ENCODE assay signal across 9 cellular contexts in genomic region chr20:38434310-38434741, GRCh38. TPM values are rescaled to one million over a fixed set of nuclear protein-coding genes. Genes with fewer than 3 reads are reported as not detected.
DNase-seq lines count a peak whose midpoint lies in the region; ATAC-seq, FAIRE-seq and TF ChIP-seq lines count a peak whose summit lies in the region.
"Had no signal": no experiment of that assay in that cellular context is flagged by ENCODE, and none has a peak within 500 bp of the region (broad histone marks: within the 10 kb centered on the region; RNA-seq: fewer than 3 reads in every experiment).

No MANE protein-coding gene starts in this region.

- no peak for FAIRE-seq in D721Med (lab: Jason Lieb, UNC)
- FAIRE-seq: G401.6 had no signal

- peaks cover 3% of the 10 kb centered on the region for H3K36me3 ChIP-seq in breast epithelium
- H3K36me3 ChIP-seq in stomach: peaks cover 41 to 47% (median 46%) of the 10 kb centered on the region in 4 donors

- peak; percentile 27 for ATAC-seq in left lobe of liver

- no peaks in the 10 kb centered on the region for H3K4me1 ChIP-seq in breast epithelium
- H3K4me1 ChIP-seq in stomach: peaks cover 6 to 41% (median 19%) of the 10 kb centered on the region in 4 donors

- in situ Hi-C loops in SK-MEL-5 (cut with HindIII; ENCODE audit: low pct_unique_long_range_greater_than_20kb, low sequenced_read_pairs): no loop called here

- peak; percentile 30 to 44 for DNase-seq in NOMO-1 (lab: John Stamatoyannopoulos, UW; ENCODE audit: unreplicated experiment in 2 of 2)
- DNase-seq in NOMO-1 treated with dmso at 0.1 percent for 144 hours (lab: John Stamatoyannopoulos, UW; ENCODE audit: unreplicated experiment): no peak
- DNase-seq in SK-MEL-5 (ENCODE audit: low read depth, low spot score): peak; percentile 32
- no peak for DNase-seq in breast epithelium (ENCODE audit: low spot score in 2 of 2)
- no peak for DNase-seq in left lobe of liver (ENCODE audit: low spot score)
- DNase-seq in stomach: no peak
- no peak for DNase-seq in GOT3 (lab: John Stamatoyannopoulos, UW)
- DNase-seq in D721Med (ENCODE audit: insufficient read length, low spot score): no peak

- TF ChIP-seq POLR2A in breast epithelium (IDR thresholded peaks at IDR 0.05): no peak
- no peak for TF ChIP-seq POLR2A in stomach (IDR thresholded peaks at IDR 0.05)

- 2 to 5% (median 4%) methylated on average over 14 to 16 of the region's 16 CpGs for WGBS in stomach, 5 donors

- H3K27ac ChIP-seq in breast epithelium (peak overlapping the region; percentile 78 to 93), stomach (peak overlapping the region in 4 of 5 donors; percentile 87 to 93 (median 87))

- H3K9me3 ChIP-seq in breast epithelium (peaks cover 0 to 6% of the 10 kb centered on the region in 2 donors), stomach (peaks cover 0 to 7% (median 2%) of the 10 kb centered on the region in 4 donors)

- H3K27me3 ChIP-seq in breast epithelium (no peaks in the 10 kb centered on the region), stomach (no peaks in the 10 kb centered on the region)

- H3K4me3 ChIP-seq in breast epithelium (peak overlapping the region; percentile 53 to 91 (median 81)), stomach (peak overlapping the region; percentile 54 to 94 (median 84))

- TF ChIP-seq CTCF in breast epithelium (IDR thresholded peaks at IDR 0.05) (no peak), stomach (IDR thresholded peaks at IDR 0.05) (no peak), D721Med (IDR thresholded peaks at IDR 0.05; ENCODE audit: insufficient read depth, missing control alignments) (no peak)

- TF ChIP-seq EP300 in stomach (IDR thresholded peaks at IDR 0.05): no peak

- intact Hi-C loops in breast epithelium (cut with DNase I; ENCODE audit: low total_unique reads) (no loop called here), stomach (cut with DNase I; ENCODE audit: low total_unique reads) (no loop called here)

RNA-seq across cellular contexts. Expression of gene SNHG17, which starts 0.8 kb away (rescaled TPM):
- total RNA-seq in SK-MEL-5 (2014; rRNA removed; shearing (Covaris generic)): 14.6 and 17.3 TPM in 2 replicates
- 17.9 and 22.2 TPM in 2 replicates for polyA plus RNA-seq in SK-MEL-5 (2015; cell fraction: cytosol; rRNA removed)
- 210 and 231 TPM in 2 replicates for polyA plus RNA-seq in SK-MEL-5 (2015; cell fraction: nucleus; rRNA removed)
- total RNA-seq in breast epithelium (10 to 100 TPM; 14.2 to 25.2 (median 24.6) TPM), left lobe of liver (8.4 TPM), stomach (10 to 100 TPM; 11.0 to 55.2 (median 23.9) TPM)
- polyA plus RNA-seq in stomach: 10 to 100 TPM; 24.5 to 43.7 (median 34.7) TPM

RNA-seq across cellular contexts. Expression of gene RALGAPB, which starts 38.3 kb away (rescaled TPM):
- 20.1 and 21.2 TPM in 2 replicates for total RNA-seq in SK-MEL-5 (2014; rRNA removed; shearing (Covaris generic))
- 20.5 and 27.4 TPM in 2 replicates for polyA plus RNA-seq in SK-MEL-5 (2015; cell fraction: cytosol; rRNA removed)
- 78.1 and 81.2 TPM in 2 replicates for polyA plus RNA-seq in SK-MEL-5 (2015; cell fraction: nucleus; rRNA removed)
- total RNA-seq in breast epithelium (10 to 100 TPM; 32.8 to 73.6 (median 58.0) TPM), left lobe of liver (9.2 TPM), stomach (10 to 100 TPM; 26.9 to 57.5 (median 50.2) TPM)
- polyA plus RNA-seq in stomach: 1 to 10 TPM; 5.4 to 7.6 (median 6.7) TPM

Comparison
In these comparisons a context has a peak if more than half of its experiments do, and no peak if none do; other contexts are left out.
1. DNase-seq: peak in NOMO-1 (2 of 2) and SK-MEL-5 (single experiment); none in NOMO-1 treated with dmso at 0.1 percent for 144 hours (single experiment), breast epithelium (0 of 2), left lobe of liver (single experiment), stomach (single experiment), GOT3 (single experiment) and D721Med (single experiment).